2 cellular contexts compared by ENCODE assay signal in the genomic region with DNA sequence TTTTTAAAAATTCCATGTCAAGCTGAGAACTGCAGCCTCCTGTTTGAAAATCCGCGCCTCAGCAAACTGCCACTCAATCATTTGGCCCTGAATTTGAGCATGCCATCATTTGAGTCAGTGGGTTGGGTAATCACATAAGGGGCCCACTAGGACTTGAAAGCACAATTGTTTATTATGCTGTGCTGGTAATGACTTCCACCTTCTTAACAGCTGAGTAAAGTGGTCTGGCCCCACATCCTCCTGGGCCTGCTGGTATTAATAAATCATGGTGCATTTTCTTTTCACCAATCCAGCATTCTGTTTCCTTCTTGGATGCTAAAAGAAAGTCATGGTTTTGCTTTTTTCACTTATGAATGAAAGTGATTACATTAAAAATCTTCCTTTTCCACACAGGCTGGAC.
TF ChIP-seq lines count a peak whose summit lies in the region.

No MANE protein-coding gene starts in this region.

TF ChIP-seq in HepG2, 621 proteins besides CTCF, POLR2A, EP300 and RAD21:
- TF ChIP-seq SOX13 (IDR thresholded peaks at IDR 0.05): no peak
- TF ChIP-seq SOX13 (CRISPR knock-in tag; conservative IDR thresholded peaks at IDR 0.05 in 1 of 2, IDR thresholded peaks at IDR 0.05 in 1 of 2): peak in 1 of 2 experiments; percentile 32; a peak in 1 of 4 replicates
- TF ChIP-seq SPEN (CRISPR knock-in tag; IDR thresholded peaks at IDR 0.05; ENCODE audit: low read depth): no peak

TF ChIP-seq in neural cell, 6 proteins besides CTCF, POLR2A, EP300 and RAD21:
- no peak for TF ChIP-seq MXI1 (conservative IDR thresholded peaks at IDR 0.05; ENCODE audit: poor library complexity, severe bottlenecking)
- no peak for TF ChIP-seq TAF1 (IDR thresholded peaks at IDR 0.05; ENCODE audit: low read depth)
- TF ChIP-seq POLR2AphosphoS5 (IDR thresholded peaks at IDR 0.05): peak; percentile 34
- TF ChIP-seq, protein P1, sequence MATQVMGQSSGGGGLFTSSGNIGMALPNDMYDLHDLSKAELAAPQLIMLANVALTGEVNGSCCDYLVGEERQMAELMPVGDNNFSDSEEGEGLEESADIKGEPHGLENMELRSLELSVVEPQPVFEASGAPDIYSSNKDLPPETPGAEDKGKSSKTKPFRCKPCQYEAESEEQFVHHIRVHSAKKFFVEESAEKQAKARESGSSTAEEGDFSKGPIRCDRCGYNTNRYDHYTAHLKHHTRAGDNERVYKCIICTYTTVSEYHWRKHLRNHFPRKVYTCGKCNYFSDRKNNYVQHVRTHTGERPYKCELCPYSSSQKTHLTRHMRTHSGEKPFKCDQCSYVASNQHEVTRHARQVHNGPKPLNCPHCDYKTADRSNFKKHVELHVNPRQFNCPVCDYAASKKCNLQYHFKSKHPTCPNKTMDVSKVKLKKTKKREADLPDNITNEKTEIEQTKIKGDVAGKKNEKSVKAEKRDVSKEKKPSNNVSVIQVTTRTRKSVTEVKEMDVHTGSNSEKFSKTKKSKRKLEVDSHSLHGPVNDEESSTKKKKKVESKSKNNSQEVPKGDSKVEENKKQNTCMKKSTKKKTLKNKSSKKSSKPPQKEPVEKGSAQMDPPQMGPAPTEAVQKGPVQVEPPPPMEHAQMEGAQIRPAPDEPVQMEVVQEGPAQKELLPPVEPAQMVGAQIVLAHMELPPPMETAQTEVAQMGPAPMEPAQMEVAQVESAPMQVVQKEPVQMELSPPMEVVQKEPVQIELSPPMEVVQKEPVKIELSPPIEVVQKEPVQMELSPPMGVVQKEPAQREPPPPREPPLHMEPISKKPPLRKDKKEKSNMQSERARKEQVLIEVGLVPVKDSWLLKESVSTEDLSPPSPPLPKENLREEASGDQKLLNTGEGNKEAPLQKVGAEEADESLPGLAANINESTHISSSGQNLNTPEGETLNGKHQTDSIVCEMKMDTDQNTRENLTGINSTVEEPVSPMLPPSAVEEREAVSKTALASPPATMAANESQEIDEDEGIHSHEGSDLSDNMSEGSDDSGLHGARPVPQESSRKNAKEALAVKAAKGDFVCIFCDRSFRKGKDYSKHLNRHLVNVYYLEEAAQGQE (IDR thresholded peaks at IDR 0.05; ENCODE audit: borderline replicate concordance): no peak
- no peak for TF ChIP-seq EZH2 (IDR thresholded peaks at IDR 0.05; ENCODE audit: borderline replicate concordance, insufficient read depth, low read length, poor library complexity, severe bottlenecking)
